10 cellular contexts compared by ENCODE assay signal in genomic region chr11:103619480-103619879, GRCh38.
DNase-seq lines count a peak whose midpoint lies in the region; TF ChIP-seq lines count a peak whose summit lies in the region.
"Had no signal": no experiment of that assay in that cellular context is flagged by ENCODE, and none has a peak within 500 bp of the region (broad histone marks: within the 10 kb centered on the region; RNA-seq: fewer than 3 reads in every experiment).

No MANE protein-coding gene starts in this region.

- no peak overlapping the region for H3K4me3 ChIP-seq in breast epithelium
- no peak overlapping the region for H3K4me3 ChIP-seq in cardiac fibroblast (replicated peaks in 1 of 2; ENCODE audit: low read depth in 2 of 2, low read length in 2 of 2)
- no peak overlapping the region for H3K4me3 ChIP-seq in sigmoid colon
- H3K4me3 ChIP-seq: BLaER1 treated with 17β-estradiol and CSF1 and Interleukin-3, amounts not matched to agents 10 nM and 100 nM had no signal

- H3K27ac Mint-ChIP-seq in MCF 10A (ENCODE audit: low read depth, unreplicated experiment): no peak overlapping the region

- no peaks in the 10 kb centered on the region for H3K9me3 Mint-ChIP-seq in MCF 10A (ENCODE audit: unreplicated experiment)

- CTCF ChIA-PET in MCF 10A (lab: Yijun Ruan, JAX): interaction anchor here (0.7 to 2.0 kb wide), 5 partner anchors 10 to 1867 kb away, joined by 3 to 6 read pairs (median 4); no protein-coding TSS in a partner anchor

- H3K9me3 ChIP-seq in breast epithelium: no peaks in the 10 kb centered on the region
- H3K9me3 ChIP-seq in sigmoid colon: no peaks in the 10 kb centered on the region
- H3K9me3 ChIP-seq: BLaER1 treated with 17β-estradiol and CSF1 and Interleukin-3, amounts not matched to agents 10 nM and 100 nM had no signal

- H3K36me3 Mint-ChIP-seq in MCF 10A (ENCODE audit: insufficient read depth, unreplicated experiment): no peaks in the 10 kb centered on the region

- no peaks in the 10 kb centered on the region for H3K27me3 Mint-ChIP-seq in MCF 10A (ENCODE audit: insufficient read depth, unreplicated experiment)

- H3K4me1 Mint-ChIP-seq in MCF 10A (ENCODE audit: insufficient read depth, unreplicated experiment): no peaks in the 10 kb centered on the region

- no peak overlapping the region for H3K27ac ChIP-seq in breast epithelium
- no peak overlapping the region for H3K27ac ChIP-seq in sigmoid colon
- H3K27ac ChIP-seq: BLaER1 treated with 17β-estradiol and CSF1 and Interleukin-3, amounts not matched to agents 10 nM and 100 nM had no signal

- no peak for TF ChIP-seq EP300 in sigmoid colon (IDR thresholded peaks at IDR 0.05)

- peak; percentile 34 for DNase-seq in MCF 10A (ENCODE audit: unreplicated experiment)
- DNase-seq in breast epithelium (ENCODE audit: low spot score in 2 of 2): no peak
- DNase-seq in NCI-H69 (lab: John Stamatoyannopoulos, UW): peak; percentile 78
- peak in 1 of 2 donors; percentile 28 for DNase-seq in cardiac fibroblast (ENCODE audit: low read depth in 2 of 2)
- DNase-seq in activated naive CD4-positive, alpha-beta T cell (lab: John Stamatoyannopoulos, UW): no peak
- DNase-seq in retina: no peak
- no peak for DNase-seq in T-helper 9 cell
- DNase-seq in sigmoid colon: no peak
- DNase-seq: NCI-H2107 had no signal

- no peaks in the 10 kb centered on the region for H3K36me3 ChIP-seq in breast epithelium
- H3K36me3 ChIP-seq in sigmoid colon: no peaks in the 10 kb centered on the region
- H3K36me3 ChIP-seq: BLaER1 treated with 17β-estradiol and CSF1 and Interleukin-3, amounts not matched to agents 10 nM and 100 nM had no signal

- TF ChIP-seq CTCF in MCF 10A (IDR thresholded peaks at IDR 0.05; ENCODE audit: unreplicated experiment): peak; percentile 29
- no peak for TF ChIP-seq CTCF in breast epithelium (IDR thresholded peaks at IDR 0.05)
- peak; percentile 28 for TF ChIP-seq CTCF in cardiac fibroblast (IDR thresholded peaks at IDR 0.05; ENCODE audit: low read depth, low read length)
- no peak for TF ChIP-seq CTCF in sigmoid colon (IDR thresholded peaks at IDR 0.05)

- intact Hi-C loops in MCF 10A (cut with micrococcal nuclease): no loop called here
- intact Hi-C loops in breast epithelium (cut with DNase I; ENCODE audit: low total_unique reads): no loop called here
- intact Hi-C loops in sigmoid colon (cut with DNase I): no loop called here

- POLR2A ChIA-PET in MCF 10A (lab: Yijun Ruan, JAX): interaction anchor here (0.5 to 0.6 kb wide), 2 partner anchors 56 to 273 kb away, joined by 3 to 4 read pairs; no protein-coding TSS in a partner anchor

- TF ChIP-seq POLR2A in breast epithelium (IDR thresholded peaks at IDR 0.05): no peak
- no peak for TF ChIP-seq POLR2A in sigmoid colon (IDR thresholded peaks at IDR 0.05)

- H3K4me3 Mint-ChIP-seq in MCF 10A (ENCODE audit: unreplicated experiment): no peak overlapping the region

- H3K4me1 ChIP-seq in breast epithelium (no peaks in the 10 kb centered on the region), sigmoid colon (no peaks in the 10 kb centered on the region)
- H3K4me1 ChIP-seq: BLaER1 treated with 17β-estradiol and CSF1 and Interleukin-3, amounts not matched to agents 10 nM and 100 nM had no signal

- 33 to 59% methylated on average over 5 of the region's 5 CpGs for WGBS in sigmoid colon, 2 donors

- BruUV-seq in MCF 10A (replicated peaks; lab: Mats Ljungman, UMichigan): no TSS peak

- H3K27me3 ChIP-seq in breast epithelium (no peaks in the 10 kb centered on the region), sigmoid colon (no peaks in the 10 kb centered on the region)
- H3K27me3 ChIP-seq: BLaER1 treated with 17β-estradiol and CSF1 and Interleukin-3, amounts not matched to agents 10 nM and 100 nM had no signal

Comparison
In these comparisons a context has a peak if more than half of its experiments do, and no peak if none do; other contexts are left out.
1. DNase-seq: peak in MCF 10A (single experiment) and NCI-H69 (single experiment); none in breast epithelium (0 of 2), activated naive CD4-positive, alpha-beta T cell (0 of 4), retina (single experiment), T-helper 9 cell (single experiment) and sigmoid colon (single experiment).
2. CTCF ChIP-seq: peak in MCF 10A (single experiment) and cardiac fibroblast (single experiment); none in breast epithelium (0 of 3) and sigmoid colon (0 of 4).